In genomic region chr13:41915096-41915495, GRCh38 we compare ENCODE assay signal across 18 cellular contexts. TPM values are rescaled to one million over a fixed set of nuclear protein-coding genes. Genes with fewer than 3 reads are reported as not detected.
A peak's percentile ranks its signal among the peaks of the same experiment; 100 is the strongest.
DNase-seq lines count a peak whose midpoint lies in the region; ATAC-seq and TF ChIP-seq lines count a peak whose summit lies in the region.
"Had no signal": no experiment of that assay in that cellular context is flagged by ENCODE, and none has a peak within 500 bp of the region (broad histone marks: within the 10 kb centered on the region; RNA-seq: fewer than 3 reads in every experiment).

No MANE protein-coding gene starts in this region.

- H3K4me3 Mint-ChIP-seq in MCF 10A (ENCODE audit: unreplicated experiment), result no peak overlapping the region
- H3K4me3 Mint-ChIP-seq: T-cell had no signal

- POLR2A ChIA-PET in MCF 10A (lab: Yijun Ruan, JAX) (interaction anchor here (0.5 to 2.8 kb wide), 10 partner anchors 10 to 276 kb away, joined by 3 to 23 read pairs (median 6); partner anchors contain the start of genes DGKH and VWA8), OCI-LY7 (lab: Charles Lee) (interaction anchor here (0.6 to 4.6 kb wide), 4 partner anchors 46 to 457 kb away, joined by 3 to 21 read pairs (median 5); partner anchors contain the start of gene VWA8)

- H3K27me3 Mint-ChIP-seq in MCF 10A (ENCODE audit: insufficient read depth, unreplicated experiment), result no peaks in the 10 kb centered on the region
- H3K27me3 Mint-ChIP-seq: T-cell had no signal

- intact Hi-C loops in MCF 10A (cut with micrococcal nuclease) (no loop called here), breast epithelium (cut with DNase I; ENCODE audit: low total_unique reads) (no loop called here), OCI-LY7 (cut with micrococcal nuclease; ENCODE audit: unreplicated experiment) (loop anchor here (5.0 to 10.0 kb wide), 3 partner anchors 360 to 453 kb away; partner anchors contain the start of gene AKAP11), psoas muscle (cut with DNase I) (loop anchor here in 1 of 2 donors (5.0 kb wide), 1 partner anchor 42 kb away; no protein-coding TSS in a partner anchor)

- H3K9me3 ChIP-seq in breast epithelium (no peaks in the 10 kb centered on the region), OCI-LY7 (ENCODE audit: low read length) (no peaks in the 10 kb centered on the region), psoas muscle (no peaks in the 10 kb centered on the region)

- H3K4me1 ChIP-seq in breast epithelium, result no peaks in the 10 kb centered on the region
- peaks cover 57% of the 10 kb centered on the region for H3K4me1 ChIP-seq in OCI-LY7 (ENCODE audit: insufficient read depth, low read length, poor library complexity, severe bottlenecking)
- H3K4me1 ChIP-seq in psoas muscle, result peaks cover 61% of the 10 kb centered on the region
- H3K4me1 ChIP-seq: parathyroid adenoma had no signal

- H3K4me1 Mint-ChIP-seq in MCF 10A (ENCODE audit: insufficient read depth, unreplicated experiment), result peaks cover 13% of the 10 kb centered on the region

- no peak overlapping the region for H2AFZ ChIP-seq in OCI-LY7 (ENCODE audit: low read length)
- H2AFZ ChIP-seq: parathyroid adenoma had no signal

- H3K36me3 ChIP-seq in breast epithelium, result no peaks in the 10 kb centered on the region
- H3K36me3 ChIP-seq in OCI-LY7 (ENCODE audit: insufficient read depth, low read length), result peaks cover 9% of the 10 kb centered on the region; the same call in 1 of the 2 replicates
- H3K36me3 ChIP-seq in psoas muscle (ENCODE audit: insufficient read depth in 1 of 2, low read depth in 1 of 2), result peaks cover 0 to 8% of the 10 kb centered on the region in 2 donors
- H3K36me3 ChIP-seq in H7 (replicated peaks; ENCODE audit: control insufficient read depth, insufficient read depth, low read length), result no peaks in the 10 kb centered on the region

- TF ChIP-seq CTCF in MCF 10A (IDR thresholded peaks at IDR 0.05; ENCODE audit: unreplicated experiment), result no peak
- TF ChIP-seq CTCF in breast epithelium (IDR thresholded peaks at IDR 0.05), result no peak
- no peak for TF ChIP-seq CTCF in OCI-LY7 (conservative IDR thresholded peaks at IDR 0.05; ENCODE audit: low read length)
- TF ChIP-seq CTCF in psoas muscle (IDR thresholded peaks at IDR 0.05), result no peak

- no peaks in the 10 kb centered on the region for H3K9me3 Mint-ChIP-seq in MCF 10A (ENCODE audit: unreplicated experiment)
- H3K9me3 Mint-ChIP-seq: T-cell had no signal

- peak overlapping the region; percentile 69 for H3K4me2 ChIP-seq in OCI-LY7 (ENCODE audit: low read length)

- BruUV-seq in MCF 10A (replicated peaks; lab: Mats Ljungman, UMichigan), result no TSS peak
- no TSS peak for BruUV-seq in OCI-LY7 (replicated peaks; lab: Mats Ljungman, UMichigan)

- DNase-seq in MCF 10A (ENCODE audit: unreplicated experiment), result peak; percentile 17
- DNase-seq in breast epithelium (ENCODE audit: low spot score in 2 of 2), result no peak
- no peak for DNase-seq in OCI-LY7 (ENCODE audit: low spot score)
- peak; percentile 32 for DNase-seq in fibroblast of gingiva (ENCODE audit: low read depth)
- no peak for DNase-seq in psoas muscle
- DNase-seq in H7, result no peak
- no peak for DNase-seq in NCI-H82 treated with DMSO at 0.1 percent for 48 hours (lab: John Stamatoyannopoulos, UW; ENCODE audit: unreplicated experiment)
- DNase-seq: ACHN; activated naive CD4-positive, alpha-beta T cell; central memory CD4-positive, alpha-beta T cell; NCI-H2081 treated with DMSO at 0.1 percent for 48 hours; stimulated activated naive CD4-positive, alpha-beta T cell treated with Interleukin-2 at 50 U/mL for 16 hours; T-cell had no signal

- H3K27me3 ChIP-seq in breast epithelium (no peaks in the 10 kb centered on the region), psoas muscle (ENCODE audit: insufficient read depth in 3 of 3, low read length in 2 of 3) (no peaks in the 10 kb centered on the region), H7 (ENCODE audit: control insufficient read depth, insufficient read depth, low read length) (no peaks in the 10 kb centered on the region)

- H3K36me3 Mint-ChIP-seq in MCF 10A (ENCODE audit: insufficient read depth, unreplicated experiment), result peaks cover 7% of the 10 kb centered on the region

- peak in 3 of 4 donors; percentile 33 to 38 (median 38) for ATAC-seq in psoas muscle
- ATAC-seq in GM21367 (IDR thresholded peaks at IDR 0.05; ENCODE audit: unreplicated experiment), result no peak
- ATAC-seq: HCT116, HepG2, Panc1, T-cell had no signal

- H3K27ac ChIP-seq in breast epithelium, result no peak overlapping the region
- H3K27ac ChIP-seq in OCI-LY7 (ENCODE audit: low read depth, low read length, poor library complexity, severe bottlenecking), result no peak overlapping the region
- no peak overlapping the region for H3K27ac ChIP-seq in psoas muscle
- H3K27ac ChIP-seq: parathyroid adenoma had no signal

- H3K27ac Mint-ChIP-seq in MCF 10A (ENCODE audit: low read depth, unreplicated experiment), result no peak overlapping the region
- H3K27ac Mint-ChIP-seq: T-cell had no signal

- H3K4me3 ChIP-seq in breast epithelium, result no peak overlapping the region
- no peak overlapping the region for H3K4me3 ChIP-seq in OCI-LY7 (ENCODE audit: low read depth, low read length, poor library complexity, severe bottlenecking)
- no peak overlapping the region for H3K4me3 ChIP-seq in psoas muscle
- H3K4me3 ChIP-seq in H7 (ENCODE audit: insufficient read depth, low read depth, low read length), result no peak overlapping the region

- H3K9me2 ChIP-seq in OCI-LY7 (ENCODE audit: insufficient read depth, low read length), result no peaks in the 10 kb centered on the region

- H3K79me2 ChIP-seq in OCI-LY7 (ENCODE audit: insufficient read depth, low read depth, low read length), result peaks cover 58% of the 10 kb centered on the region
- H3K79me2 ChIP-seq: parathyroid adenoma had no signal

- 0 out of 2 replicates have a peak, but pooled peaks cover 2% of the 10 kb centered on the region for H4K20me1 ChIP-seq in OCI-LY7 (ENCODE audit: insufficient read depth, low read length)

- no peak for TF ChIP-seq POLR2A in breast epithelium (IDR thresholded peaks at IDR 0.05)

- CTCF ChIA-PET in MCF 10A (lab: Yijun Ruan, JAX) (interaction anchor here (0.7 to 0.8 kb wide), 2 partner anchors 46 to 237 kb away, joined by 3 read pairs; partner anchors contain the start of gene VWA8), OCI-LY7 (lab: Charles Lee; ENCODE audit: unreplicated experiment) (no interaction called here)

RNA-seq across cellular contexts. Expression of gene VWA8, which starts 45.8 kb away (rescaled TPM):
- 20.1 and 21.4 TPM in 2 replicates for total RNA-seq in MCF 10A (2022)
- total RNA-seq in breast epithelium, result 10 to 100 TPM; 18.4 to 43.5 (median 34.7) TPM
- total RNA-seq in OCI-LY7 (2014; rRNA removed; shearing (Covaris generic)), result 16.1 and 26.4 TPM in 2 replicates
- 31.2 and 31.5 TPM in 2 replicates for total RNA-seq in OCI-LY7 (2022)
- total RNA-seq in psoas muscle, result 10 to 100 TPM; 30.1 to 50.5 (median 41.4) TPM
- 10 to 100 TPM in 2 of 3 donors, 1 to 10 TPM in 1; 8.6 to 12.5 (median 12.3) TPM for polyA plus RNA-seq in psoas muscle
- 11.1 and 15.2 TPM in 2 replicates for total RNA-seq in H7 (2014; rRNA removed; shearing (Covaris generic))

Comparison
In these comparisons a context has a peak if more than half of its experiments do, and no peak if none do; other contexts are left out.
1. DNase-seq: peak in MCF 10A (single experiment) and fibroblast of gingiva (single experiment); none in breast epithelium (0 of 2), OCI-LY7 (single experiment), psoas muscle (0 of 2), H7 (single experiment) and NCI-H82 treated with DMSO at 0.1 percent for 48 hours (single experiment).